Comparison of ENCODE assay signal across 8 cellular contexts in genomic region chr6:20291764-20292227, GRCh38.
A peak's percentile ranks its signal among the peaks of the same experiment; 100 is the strongest.
DNase-seq lines count a peak whose midpoint lies in the region; ATAC-seq and TF ChIP-seq lines count a peak whose summit lies in the region.

No MANE protein-coding gene starts in this region.

- no peak overlapping the region for H3K23ac ChIP-seq in mesendoderm (ENCODE audit: low read length)

- POLR2A ChIA-PET in activated CD8-positive, alpha-beta T cell treated with anti-CD3 and anti-CD28 coated beads for 36 hours (lab: Charles Lee): no interaction called here

- H3K4me3 ChIP-seq in mesendoderm (ENCODE audit: low read length): no peak overlapping the region

- H3K27me3 Mint-ChIP-seq in activated CD8-positive, alpha-beta T cell treated with anti-CD3 and anti-CD28 coated beads for 36 hours: no peaks in the 10 kb centered on the region
- H3K27me3 Mint-ChIP-seq in effector memory CD8-positive, alpha-beta T cell: no peaks in the 10 kb centered on the region

- H2AK5ac ChIP-seq in mesendoderm (ENCODE audit: low read length): no peak overlapping the region

- no peak overlapping the region for H3K56ac ChIP-seq in mesendoderm (ENCODE audit: low read length)

- no peak overlapping the region for H3K4ac ChIP-seq in mesendoderm (ENCODE audit: low read depth, low read length)

- CTCF ChIA-PET in activated CD8-positive, alpha-beta T cell treated with anti-CD3 and anti-CD28 coated beads for 36 hours (lab: Charles Lee): interaction anchor here (0.6 to 2.9 kb wide), 9 partner anchors 10 to 199 kb away, joined by 3 to 17 read pairs (median 4); no protein-coding TSS in a partner anchor

- no peak overlapping the region for H4K8ac ChIP-seq in mesendoderm (ENCODE audit: low read depth, low read length)

- peak overlapping the region; percentile 26 for H3K27ac Mint-ChIP-seq in activated CD8-positive, alpha-beta T cell treated with anti-CD3 and anti-CD28 coated beads for 36 hours
- no peak overlapping the region for H3K27ac Mint-ChIP-seq in effector memory CD8-positive, alpha-beta T cell

- no peak overlapping the region for H3K27ac ChIP-seq in mesendoderm (ENCODE audit: low read depth, low read length)

- no peak overlapping the region for H3K4me2 ChIP-seq in mesendoderm (ENCODE audit: low read length)

- H3K9ac ChIP-seq in mesendoderm (ENCODE audit: low read length): no peak overlapping the region

- peak; percentile 56 for ATAC-seq in GM19468 (IDR thresholded peaks at IDR 0.05; ENCODE audit: extremely low read depth, unreplicated experiment)
- peak; percentile 94 for ATAC-seq in activated CD8-positive, alpha-beta T cell treated with anti-CD3 and anti-CD28 coated beads for 36 hours
- ATAC-seq in effector memory CD8-positive, alpha-beta T cell (replicated peaks): peak; percentile 90

- H4K5ac ChIP-seq in mesendoderm (ENCODE audit: low read length): no peak overlapping the region

- no peaks in the 10 kb centered on the region for H3K79me2 ChIP-seq in mesendoderm (ENCODE audit: control insufficient read depth, insufficient read depth, low read length)

- TF ChIP-seq CTCF in activated CD8-positive, alpha-beta T cell treated with anti-CD3 and anti-CD28 coated beads for 36 hours (IDR thresholded peaks at IDR 0.05): peak; percentile 94

- H3K4me3 Mint-ChIP-seq in activated CD8-positive, alpha-beta T cell treated with anti-CD3 and anti-CD28 coated beads for 36 hours: peak overlapping the region; percentile 42
- H3K4me3 Mint-ChIP-seq in effector memory CD8-positive, alpha-beta T cell: peak overlapping the region; percentile 18 to 38

- no peak overlapping the region for H2BK5ac ChIP-seq in mesendoderm (ENCODE audit: low read length)

- intact Hi-C loops in activated CD8-positive, alpha-beta T cell treated with anti-CD3 and anti-CD28 coated beads for 36 hours (cut with micrococcal nuclease): loop anchor here (1.0 to 5.0 kb wide), 2 partner anchors 111 to 237 kb away; partner anchors contain the start of gene E2F3

- no peaks in the 10 kb centered on the region for H3K36me3 ChIP-seq in mesendoderm (ENCODE audit: control insufficient read depth, insufficient read depth, low read length)

- H2BK120ac ChIP-seq in mesendoderm (ENCODE audit: low read depth, low read length): no peak overlapping the region

- no peak overlapping the region for H2BK15ac ChIP-seq in mesendoderm (replicated peaks; ENCODE audit: low read depth)

- no peaks in the 10 kb centered on the region for H3K4me1 ChIP-seq in mesendoderm (ENCODE audit: control insufficient read depth, low read depth, low read length)

- H3K4me1 Mint-ChIP-seq in activated CD8-positive, alpha-beta T cell treated with anti-CD3 and anti-CD28 coated beads for 36 hours (ENCODE audit: low read depth): peaks cover 15% of the 10 kb centered on the region
- H3K4me1 Mint-ChIP-seq in effector memory CD8-positive, alpha-beta T cell (ENCODE audit: low read depth in 2 of 2): peaks cover 10 to 17% of the 10 kb centered on the region in 2 donors

- no peak overlapping the region for H3K18ac ChIP-seq in mesendoderm (ENCODE audit: low read length)

- H3K9me3 Mint-ChIP-seq in activated CD8-positive, alpha-beta T cell treated with anti-CD3 and anti-CD28 coated beads for 36 hours: no peaks in the 10 kb centered on the region
- H3K9me3 Mint-ChIP-seq in effector memory CD8-positive, alpha-beta T cell: no peaks in the 10 kb centered on the region

- no peaks in the 10 kb centered on the region for H3K79me1 ChIP-seq in mesendoderm (ENCODE audit: low read length)

- DNase-seq in COLO829 (ENCODE audit: low spot score) (peak; percentile 68), HK-2 (ENCODE audit: unreplicated experiment) (peak; percentile 76), NCI-H82 treated with DMSO at 0.1 percent for 48 hours (lab: John Stamatoyannopoulos, UW; ENCODE audit: unreplicated experiment) (peak; percentile 89), mesendoderm (peak; percentile 92)
- peak; percentile 90 for DNase-seq in activated CD8-positive, alpha-beta T cell treated with anti-CD3 and anti-CD28 coated beads for 36 hours
- peak; percentile 71 to 75 (median 74) for DNase-seq in effector memory CD8-positive, alpha-beta T cell
- peak; percentile 43 to 70 for DNase-seq in stimulated activated CD8-positive, alpha-beta memory T cell treated with anti-CD3 and anti-CD28 coated beads, Interleukin-2, amount 100 ng/mL, for 48 hours (ENCODE audit: low read depth in 2 of 2)

- no peaks in the 10 kb centered on the region for H3K27me3 ChIP-seq in mesendoderm (ENCODE audit: insufficient read depth, low read length, poor library complexity)

- no CpG with 5 or more reads among the region's 7 CpGs for WGBS in mesendoderm (ENCODE audit: extremely low coverage, insufficient coverage, low lambda C conversion rate)

- H3K36me3 Mint-ChIP-seq in activated CD8-positive, alpha-beta T cell treated with anti-CD3 and anti-CD28 coated beads for 36 hours (ENCODE audit: low read depth): no peaks in the 10 kb centered on the region
- no peaks in the 10 kb centered on the region for H3K36me3 Mint-ChIP-seq in effector memory CD8-positive, alpha-beta T cell (ENCODE audit: insufficient read depth)
